1 cellular context compared by ENCODE assay signal in the genomic region with DNA sequence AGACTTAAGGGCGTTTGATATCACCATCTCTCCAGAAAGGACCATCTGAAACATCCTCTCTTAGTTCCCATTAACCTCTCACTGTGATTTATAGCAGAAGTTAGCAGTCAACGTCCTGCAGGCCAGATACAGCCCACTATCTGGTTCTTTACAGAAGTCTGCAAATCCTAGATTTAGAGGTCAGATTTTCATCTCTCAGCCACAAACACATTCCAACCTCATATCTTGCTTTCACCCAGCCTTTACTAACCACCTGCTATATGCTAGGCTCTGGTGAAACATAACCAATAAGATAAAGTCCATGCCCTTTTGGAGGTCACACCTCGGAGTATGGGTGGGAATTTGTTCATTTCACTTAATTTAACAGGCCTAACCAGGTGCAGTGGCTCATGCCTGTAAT.
TF ChIP-seq lines count a peak whose summit lies in the region.

No MANE protein-coding gene starts in this region.

TF ChIP-seq in K562, 482 proteins besides CTCF, POLR2A, EP300 and RAD21 (continued from another document and continues in another):
- TF ChIP-seq ARNT (IDR thresholded peaks at IDR 0.05) (peak in 1 of 2 experiments; percentile 61; a peak in 1 of 4 replicates), NONO (IDR thresholded peaks at IDR 0.05; ENCODE audit: low read depth in 2 of 2, low read length in 1 of 2) (no peak), SETDB1 (IDR thresholded peaks at IDR 0.05; ENCODE audit: low read length) (no peak), MECOM (CRISPR knock-in tag; IDR thresholded peaks at IDR 0.05) (peak; percentile 32; the same call in 1 of the 2 replicates), SIN3A (IDR thresholded peaks at IDR 0.05; ENCODE audit: borderline replicate concordance in 2 of 2, control insufficient read depth in 1 of 2, low read depth in 2 of 2, low read length in 2 of 2) (no peak), HDAC1 (IDR thresholded peaks at IDR 0.05) (peak; percentile 45 to 97; a peak in 2 of 4 replicates), JUND (IDR thresholded peaks at IDR 0.05; ENCODE audit: borderline replicate concordance, low read depth, low read length) (no peak), JUND (tag; IDR thresholded peaks at IDR 0.05; ENCODE audit: borderline replicate concordance, low read depth, low read length) (no peak), DPF2 (IDR thresholded peaks at IDR 0.05) (peak; percentile 82), ZNF197 (CRISPR knock-in tag; IDR thresholded peaks at IDR 0.05; ENCODE audit: low read depth) (peak; percentile 92), ZNF431 (CRISPR knock-in tag; IDR thresholded peaks at IDR 0.05) (no peak), ZKSCAN8 (CRISPR knock-in tag; IDR thresholded peaks at IDR 0.05) (peak; percentile 54; the same call in 1 of the 2 replicates), ZKSCAN1 (IDR thresholded peaks at IDR 0.05; ENCODE audit: low read depth, low read length) (no peak), NFRKB (IDR thresholded peaks at IDR 0.05; ENCODE audit: low read depth) (no peak), ZNF143 (CRISPR knock-in tag; IDR thresholded peaks at IDR 0.05) (no peak), ZNF586 (CRISPR knock-in tag; conservative IDR thresholded peaks at IDR 0.05) (no peak), DIDO1 (tag; IDR thresholded peaks at IDR 0.05; ENCODE audit: low read depth) (no peak), POLR2G (IDR thresholded peaks at IDR 0.05; ENCODE audit: low read depth, low read length) (no peak), ZNF445 (CRISPR knock-in tag; IDR thresholded peaks at IDR 0.05; ENCODE audit: low read depth) (no peak), CREB3L1 (IDR thresholded peaks at IDR 0.05; ENCODE audit: borderline replicate concordance, low read depth) (no peak), HMGXB4 (CRISPR knock-in tag; IDR thresholded peaks at IDR 0.05) (no peak), TAF9B (IDR thresholded peaks at IDR 0.05; ENCODE audit: partially characterized antibody) (no peak), NFXL1 (CRISPR knock-in tag; IDR thresholded peaks at IDR 0.05) (no peak), PRMT5 (CRISPR knock-in tag; IDR thresholded peaks at IDR 0.05) (no peak), RNF2 (IDR thresholded peaks at IDR 0.05) (peak; percentile 21; the same call in 1 of the 2 replicates), TAF7 (tag; IDR thresholded peaks at IDR 0.05) (no peak), MXI1 (IDR thresholded peaks at IDR 0.05; ENCODE audit: low read depth, low read length) (no peak), DMBX1 (CRISPR knock-in tag; IDR thresholded peaks at IDR 0.05; ENCODE audit: borderline replicate concordance) (peak; percentile 61; the same call in 1 of the 2 replicates), ARID2 (IDR thresholded peaks at IDR 0.05) (no peak), ZBTB8A (IDR thresholded peaks at IDR 0.05; ENCODE audit: partially characterized antibody) (no peak), TOE1 (IDR thresholded peaks at IDR 0.05; ENCODE audit: borderline replicate concordance) (no peak), TOE1 (CRISPR knock-in tag; IDR thresholded peaks at IDR 0.05; ENCODE audit: borderline replicate concordance, low read depth) (no peak), NFIX (CRISPR knock-in tag; IDR thresholded peaks at IDR 0.05; ENCODE audit: low read depth) (no peak), HDAC8 (tag; IDR thresholded peaks at IDR 0.05) (no peak), MLX (CRISPR knock-in tag; conservative IDR thresholded peaks at IDR 0.05) (no peak), MCM7 (IDR thresholded peaks at IDR 0.05) (no peak), NFIC (IDR thresholded peaks at IDR 0.05) (peak; percentile 82), BHLHE40 (IDR thresholded peaks at IDR 0.05; ENCODE audit: low read length) (0 out of 2 replicates have a peak, but pooled peaks have one; percentile 14), MEF2D (tag; conservative IDR thresholded peaks at IDR 0.05; ENCODE audit: low read depth) (peak; percentile 59; the same call in 1 of the 2 replicates), KLF1 (tag; IDR thresholded peaks at IDR 0.05) (no peak), ZNF311 (CRISPR knock-in tag; IDR thresholded peaks at IDR 0.05) (no peak), ZNF282 (CRISPR knock-in tag; IDR thresholded peaks at IDR 0.05) (no peak), TRIM28 (IDR thresholded peaks at IDR 0.05) (no peak), ZSCAN32 (CRISPR knock-in tag; IDR thresholded peaks at IDR 0.05) (no peak), GABPA (tag; conservative IDR thresholded peaks at IDR 0.05; ENCODE audit: low read depth) (no peak), ZNF76 (CRISPR knock-in tag; IDR thresholded peaks at IDR 0.05; ENCODE audit: borderline replicate concordance) (no peak), NCOA6 (IDR thresholded peaks at IDR 0.05) (no peak), RB1 (IDR thresholded peaks at IDR 0.05; ENCODE audit: low read depth) (no peak), ZFP36 (IDR thresholded peaks at IDR 0.05; ENCODE audit: low read depth, low read length, partially characterized antibody) (no peak)
- TF ChIP-seq, protein P1, sequence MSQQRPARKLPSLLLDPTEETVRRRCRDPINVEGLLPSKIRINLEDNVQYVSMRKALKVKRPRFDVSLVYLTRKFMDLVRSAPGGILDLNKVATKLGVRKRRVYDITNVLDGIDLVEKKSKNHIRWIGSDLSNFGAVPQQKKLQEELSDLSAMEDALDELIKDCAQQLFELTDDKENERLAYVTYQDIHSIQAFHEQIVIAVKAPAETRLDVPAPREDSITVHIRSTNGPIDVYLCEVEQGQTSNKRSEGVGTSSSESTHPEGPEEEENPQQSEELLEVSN (IDR thresholded peaks at IDR 0.05; ENCODE audit: borderline replicate concordance in 1 of 2, extremely low read depth in 1 of 2, insufficient read depth in 1 of 2, insufficient read length in 1 of 2, low read depth in 1 of 2, low read length in 1 of 2, poor library complexity in 1 of 2, severe bottlenecking in 1 of 2) = no peak
- TF ChIP-seq, protein P2, sequence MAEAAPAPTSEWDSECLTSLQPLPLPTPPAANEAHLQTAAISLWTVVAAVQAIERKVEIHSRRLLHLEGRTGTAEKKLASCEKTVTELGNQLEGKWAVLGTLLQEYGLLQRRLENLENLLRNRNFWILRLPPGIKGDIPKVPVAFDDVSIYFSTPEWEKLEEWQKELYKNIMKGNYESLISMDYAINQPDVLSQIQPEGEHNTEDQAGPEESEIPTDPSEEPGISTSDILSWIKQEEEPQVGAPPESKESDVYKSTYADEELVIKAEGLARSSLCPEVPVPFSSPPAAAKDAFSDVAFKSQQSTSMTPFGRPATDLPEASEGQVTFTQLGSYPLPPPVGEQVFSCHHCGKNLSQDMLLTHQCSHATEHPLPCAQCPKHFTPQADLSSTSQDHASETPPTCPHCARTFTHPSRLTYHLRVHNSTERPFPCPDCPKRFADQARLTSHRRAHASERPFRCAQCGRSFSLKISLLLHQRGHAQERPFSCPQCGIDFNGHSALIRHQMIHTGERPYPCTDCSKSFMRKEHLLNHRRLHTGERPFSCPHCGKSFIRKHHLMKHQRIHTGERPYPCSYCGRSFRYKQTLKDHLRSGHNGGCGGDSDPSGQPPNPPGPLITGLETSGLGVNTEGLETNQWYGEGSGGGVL (CRISPR knock-in tag; IDR thresholded peaks at IDR 0.05) = no peak
- TF ChIP-seq, protein P3, sequence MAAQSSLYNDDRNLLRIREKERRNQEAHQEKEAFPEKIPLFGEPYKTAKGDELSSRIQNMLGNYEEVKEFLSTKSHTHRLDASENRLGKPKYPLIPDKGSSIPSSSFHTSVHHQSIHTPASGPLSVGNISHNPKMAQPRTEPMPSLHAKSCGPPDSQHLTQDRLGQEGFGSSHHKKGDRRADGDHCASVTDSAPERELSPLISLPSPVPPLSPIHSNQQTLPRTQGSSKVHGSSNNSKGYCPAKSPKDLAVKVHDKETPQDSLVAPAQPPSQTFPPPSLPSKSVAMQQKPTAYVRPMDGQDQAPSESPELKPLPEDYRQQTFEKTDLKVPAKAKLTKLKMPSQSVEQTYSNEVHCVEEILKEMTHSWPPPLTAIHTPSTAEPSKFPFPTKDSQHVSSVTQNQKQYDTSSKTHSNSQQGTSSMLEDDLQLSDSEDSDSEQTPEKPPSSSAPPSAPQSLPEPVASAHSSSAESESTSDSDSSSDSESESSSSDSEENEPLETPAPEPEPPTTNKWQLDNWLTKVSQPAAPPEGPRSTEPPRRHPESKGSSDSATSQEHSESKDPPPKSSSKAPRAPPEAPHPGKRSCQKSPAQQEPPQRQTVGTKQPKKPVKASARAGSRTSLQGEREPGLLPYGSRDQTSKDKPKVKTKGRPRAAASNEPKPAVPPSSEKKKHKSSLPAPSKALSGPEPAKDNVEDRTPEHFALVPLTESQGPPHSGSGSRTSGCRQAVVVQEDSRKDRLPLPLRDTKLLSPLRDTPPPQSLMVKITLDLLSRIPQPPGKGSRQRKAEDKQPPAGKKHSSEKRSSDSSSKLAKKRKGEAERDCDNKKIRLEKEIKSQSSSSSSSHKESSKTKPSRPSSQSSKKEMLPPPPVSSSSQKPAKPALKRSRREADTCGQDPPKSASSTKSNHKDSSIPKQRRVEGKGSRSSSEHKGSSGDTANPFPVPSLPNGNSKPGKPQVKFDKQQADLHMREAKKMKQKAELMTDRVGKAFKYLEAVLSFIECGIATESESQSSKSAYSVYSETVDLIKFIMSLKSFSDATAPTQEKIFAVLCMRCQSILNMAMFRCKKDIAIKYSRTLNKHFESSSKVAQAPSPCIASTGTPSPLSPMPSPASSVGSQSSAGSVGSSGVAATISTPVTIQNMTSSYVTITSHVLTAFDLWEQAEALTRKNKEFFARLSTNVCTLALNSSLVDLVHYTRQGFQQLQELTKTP (IDR thresholded peaks at IDR 0.05; ENCODE audit: low read depth in 1 of 2, partially characterized antibody in 2 of 2) = no peak
- TF ChIP-seq, protein P4, sequence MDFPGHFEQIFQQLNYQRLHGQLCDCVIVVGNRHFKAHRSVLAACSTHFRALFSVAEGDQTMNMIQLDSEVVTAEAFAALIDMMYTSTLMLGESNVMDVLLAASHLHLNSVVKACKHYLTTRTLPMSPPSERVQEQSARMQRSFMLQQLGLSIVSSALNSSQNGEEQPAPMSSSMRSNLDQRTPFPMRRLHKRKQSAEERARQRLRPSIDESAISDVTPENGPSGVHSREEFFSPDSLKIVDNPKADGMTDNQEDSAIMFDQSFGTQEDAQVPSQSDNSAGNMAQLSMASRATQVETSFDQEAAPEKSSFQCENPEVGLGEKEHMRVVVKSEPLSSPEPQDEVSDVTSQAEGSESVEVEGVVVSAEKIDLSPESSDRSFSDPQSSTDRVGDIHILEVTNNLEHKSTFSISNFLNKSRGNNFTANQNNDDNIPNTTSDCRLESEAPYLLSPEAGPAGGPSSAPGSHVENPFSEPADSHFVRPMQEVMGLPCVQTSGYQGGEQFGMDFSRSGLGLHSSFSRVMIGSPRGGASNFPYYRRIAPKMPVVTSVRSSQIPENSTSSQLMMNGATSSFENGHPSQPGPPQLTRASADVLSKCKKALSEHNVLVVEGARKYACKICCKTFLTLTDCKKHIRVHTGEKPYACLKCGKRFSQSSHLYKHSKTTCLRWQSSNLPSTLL (IDR thresholded peaks at IDR 0.05) = no peak
- TF ChIP-seq, protein P5, sequence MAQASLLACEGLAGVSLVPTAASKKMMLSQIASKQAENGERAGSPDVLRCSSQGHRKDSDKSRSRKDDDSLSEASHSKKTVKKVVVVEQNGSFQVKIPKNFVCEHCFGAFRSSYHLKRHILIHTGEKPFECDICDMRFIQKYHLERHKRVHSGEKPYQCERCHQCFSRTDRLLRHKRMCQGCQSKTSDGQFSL (CRISPR knock-in tag; IDR thresholded peaks at IDR 0.05) = no peak
- TF ChIP-seq, protein P5 (tag; IDR thresholded peaks at IDR 0.05) = no peak
- TF ChIP-seq, protein P6, sequence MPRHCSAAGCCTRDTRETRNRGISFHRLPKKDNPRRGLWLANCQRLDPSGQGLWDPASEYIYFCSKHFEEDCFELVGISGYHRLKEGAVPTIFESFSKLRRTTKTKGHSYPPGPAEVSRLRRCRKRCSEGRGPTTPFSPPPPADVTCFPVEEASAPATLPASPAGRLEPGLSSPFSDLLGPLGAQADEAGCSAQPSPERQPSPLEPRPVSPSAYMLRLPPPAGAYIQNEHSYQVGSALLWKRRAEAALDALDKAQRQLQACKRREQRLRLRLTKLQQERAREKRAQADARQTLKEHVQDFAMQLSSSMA (CRISPR knock-in tag; IDR thresholded peaks at IDR 0.05) = no peak
- TF ChIP-seq, protein P7, sequence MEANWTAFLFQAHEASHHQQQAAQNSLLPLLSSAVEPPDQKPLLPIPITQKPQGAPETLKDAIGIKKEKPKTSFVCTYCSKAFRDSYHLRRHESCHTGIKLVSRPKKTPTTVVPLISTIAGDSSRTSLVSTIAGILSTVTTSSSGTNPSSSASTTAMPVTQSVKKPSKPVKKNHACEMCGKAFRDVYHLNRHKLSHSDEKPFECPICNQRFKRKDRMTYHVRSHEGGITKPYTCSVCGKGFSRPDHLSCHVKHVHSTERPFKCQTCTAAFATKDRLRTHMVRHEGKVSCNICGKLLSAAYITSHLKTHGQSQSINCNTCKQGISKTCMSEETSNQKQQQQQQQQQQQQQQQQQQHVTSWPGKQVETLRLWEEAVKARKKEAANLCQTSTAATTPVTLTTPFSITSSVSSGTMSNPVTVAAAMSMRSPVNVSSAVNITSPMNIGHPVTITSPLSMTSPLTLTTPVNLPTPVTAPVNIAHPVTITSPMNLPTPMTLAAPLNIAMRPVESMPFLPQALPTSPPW (CRISPR knock-in tag; IDR thresholded peaks at IDR 0.05) = peak; percentile 45; the same call in 1 of the 2 replicates
